Comparison of ENCODE assay signal across 20 cellular contexts in genomic region chr17:56751145-56751743, GRCh38.
DNase-seq lines count a peak whose midpoint lies in the region; ATAC-seq and TF ChIP-seq lines count a peak whose summit lies in the region.
"Had no signal": no experiment of that assay in that cellular context is flagged by ENCODE, and none has a peak within 500 bp of the region (broad histone marks: within the 10 kb centered on the region; RNA-seq: fewer than 3 reads in every experiment).

No MANE protein-coding gene starts in this region.

- no peaks in the 10 kb centered on the region for H3K9me3 ChIP-seq in PC-3 (ENCODE audit: low read length)
- H3K9me3 ChIP-seq in neural progenitor cell (ENCODE audit: low read depth), result no peaks in the 10 kb centered on the region
- H3K9me3 ChIP-seq: gastroesophageal sphincter, suprapubic skin had no signal

- POLR2A ChIA-PET in PC-3 (lab: Charles Lee; ENCODE audit: unreplicated experiment), result no interaction called here

- peaks cover 11% of the 10 kb centered on the region; the same call in 1 of the 2 replicates for H3K4me1 ChIP-seq in PC-3 (ENCODE audit: insufficient read depth, low read length)
- H3K4me1 ChIP-seq in neural progenitor cell, result peaks cover 14% of the 10 kb centered on the region
- H3K4me1 ChIP-seq: gastroesophageal sphincter, parathyroid adenoma, suprapubic skin had no signal

- BruUV-seq in PC-3 (replicated peaks; lab: Mats Ljungman, UMichigan), result no TSS peak

- no peak for TF ChIP-seq POLR2A in erythroblast (IDR thresholded peaks at IDR 0.05; ENCODE audit: low read length)

- H3K4me3 ChIP-seq in PC-3 (ENCODE audit: low read length), result no peak overlapping the region
- no peak overlapping the region for H3K4me3 ChIP-seq in neural progenitor cell
- H3K4me3 ChIP-seq: gastroesophageal sphincter, suprapubic skin had no signal

- H3K9me3 Mint-ChIP-seq in dendritic cell treated with granulocyte-macrophage colony-stimulating factor and Interleukin-4, amounts not matched to agents 40 ng/mL and 50 ng/mL, for 4 days, result no peaks in the 10 kb centered on the region
- H3K9me3 Mint-ChIP-seq in neural progenitor cell, result peaks cover 6% of the 10 kb centered on the region
- H3K9me3 Mint-ChIP-seq in activated CD4-positive, alpha-beta T cell treated with anti-CD3 and anti-CD28 coated beads, Interleukin-2, amount 10 ng/mL, durations not matched to agents 24 days and 14 days, result no peaks in the 10 kb centered on the region

- in situ Hi-C loops in ACHN (cut with HindIII; ENCODE audit: low pct_ligation_motif_present, low pct_unique_long_range_greater_than_20kb, low sequenced_read_pairs), result no loop called here

- H3K36me3 Mint-ChIP-seq in dendritic cell treated with granulocyte-macrophage colony-stimulating factor and Interleukin-4, amounts not matched to agents 40 ng/mL and 50 ng/mL, for 4 days (ENCODE audit: low read depth), result no peaks in the 10 kb centered on the region
- no peaks in the 10 kb centered on the region for H3K36me3 Mint-ChIP-seq in neural progenitor cell
- no peaks in the 10 kb centered on the region for H3K36me3 Mint-ChIP-seq in activated CD4-positive, alpha-beta T cell treated with anti-CD3 and anti-CD28 coated beads, Interleukin-2, amount 10 ng/mL, durations not matched to agents 24 days and 14 days (ENCODE audit: low read depth)

- H3K4me2 ChIP-seq in PC-3 (ENCODE audit: low read length) (no peak overlapping the region), neural progenitor cell (no peak overlapping the region)

- intact Hi-C loops in PC-3 (cut with micrococcal nuclease), result loop anchor here (1.0 kb wide), 2 partner anchors 21 to 29 kb away; no protein-coding TSS in a partner anchor
- intact Hi-C loops in dendritic cell treated with granulocyte-macrophage colony-stimulating factor and Interleukin-4, amounts not matched to agents 40 ng/mL and 50 ng/mL, for 4 days (cut with micrococcal nuclease), result no loop called here
- intact Hi-C loops in activated CD4-positive, alpha-beta T cell treated with anti-CD3 and anti-CD28 coated beads, Interleukin-2, amount 10 ng/mL, durations not matched to agents 24 days and 14 days (cut with micrococcal nuclease), result no loop called here

- H2AFZ ChIP-seq in PC-3 (ENCODE audit: low read length) (no peak overlapping the region), neural progenitor cell (replicated peaks) (no peak overlapping the region)
- H2AFZ ChIP-seq: parathyroid adenoma had no signal

- H4K20me1 ChIP-seq in PC-3 (ENCODE audit: low read length) (no peaks in the 10 kb centered on the region), neural progenitor cell (ENCODE audit: low read depth) (no peaks in the 10 kb centered on the region)

- H3F3A ChIP-seq in PC-3 (ENCODE audit: low read length, unreplicated experiment) (no peaks in the 10 kb centered on the region), neural progenitor cell (ENCODE audit: low read depth) (peaks cover 6% of the 10 kb centered on the region)

- H3K36me3 ChIP-seq in PC-3 (ENCODE audit: low read depth, low read length), result no peaks in the 10 kb centered on the region
- H3K36me3 ChIP-seq in neural progenitor cell, result no peaks in the 10 kb centered on the region
- H3K36me3 ChIP-seq: gastroesophageal sphincter, suprapubic skin had no signal

- H3K9me2 ChIP-seq in PC-3 (replicated peaks; ENCODE audit: low read length), result no peaks in the 10 kb centered on the region

- H3K27ac ChIP-seq in PC-3 (ENCODE audit: low read length) (no peak overlapping the region), neural progenitor cell (no peak overlapping the region)
- H3K27ac ChIP-seq: gastroesophageal sphincter, parathyroid adenoma, suprapubic skin had no signal

- peak overlapping the region; percentile 1 for H3K27ac Mint-ChIP-seq in dendritic cell treated with granulocyte-macrophage colony-stimulating factor and Interleukin-4, amounts not matched to agents 40 ng/mL and 50 ng/mL, for 4 days
- no peak overlapping the region for H3K27ac Mint-ChIP-seq in neural progenitor cell
- no peak overlapping the region for H3K27ac Mint-ChIP-seq in activated CD4-positive, alpha-beta T cell treated with anti-CD3 and anti-CD28 coated beads, Interleukin-2, amount 10 ng/mL, durations not matched to agents 24 days and 14 days
- H3K27ac Mint-ChIP-seq: B cell had no signal

- ATAC-seq in PC-3, result peak; percentile 74
- ATAC-seq: gastroesophageal sphincter had no signal

- H3K27me3 Mint-ChIP-seq in dendritic cell treated with granulocyte-macrophage colony-stimulating factor and Interleukin-4, amounts not matched to agents 40 ng/mL and 50 ng/mL, for 4 days, result peaks cover 2% of the 10 kb centered on the region
- H3K27me3 Mint-ChIP-seq in neural progenitor cell (ENCODE audit: insufficient read depth, low read depth), result peaks cover 7% of the 10 kb centered on the region
- H3K27me3 Mint-ChIP-seq in activated CD4-positive, alpha-beta T cell treated with anti-CD3 and anti-CD28 coated beads, Interleukin-2, amount 10 ng/mL, durations not matched to agents 24 days and 14 days, result no peaks in the 10 kb centered on the region

- CTCF ChIA-PET in PC-3 (lab: Charles Lee), result interaction anchor here (0.5 to 1.2 kb wide), 4 partner anchors 21 to 153 kb away, joined by 3 to 4 read pairs (median 4); no protein-coding TSS in a partner anchor

- H3K27me3 ChIP-seq in PC-3 (ENCODE audit: low read length) (no peaks in the 10 kb centered on the region), neural progenitor cell (no peaks in the 10 kb centered on the region)

- H3K4me1 Mint-ChIP-seq in dendritic cell treated with granulocyte-macrophage colony-stimulating factor and Interleukin-4, amounts not matched to agents 40 ng/mL and 50 ng/mL, for 4 days (ENCODE audit: low read depth), result peaks cover 20% of the 10 kb centered on the region
- H3K4me1 Mint-ChIP-seq in neural progenitor cell, result peaks cover 42% of the 10 kb centered on the region
- H3K4me1 Mint-ChIP-seq in activated CD4-positive, alpha-beta T cell treated with anti-CD3 and anti-CD28 coated beads, Interleukin-2, amount 10 ng/mL, durations not matched to agents 24 days and 14 days, result peaks cover 35% of the 10 kb centered on the region
- H3K4me1 Mint-ChIP-seq: B cell had no signal

- DNase-seq in ELR (ENCODE audit: low read depth) (peak; percentile 38), PC-3 (peak; percentile 5), neural progenitor cell (ENCODE audit: low spot score) (no peak), erythroblast (lab: John Stamatoyannopoulos, UW) (no peak), ACHN (no peak)
- DNase-seq in activated CD4-positive, alpha-beta T cell treated with anti-CD3 and anti-CD28 coated beads, Interleukin-2, amount 10 ng/mL, durations not matched to agents 24 days and 14 days, result no peak
- DNase-seq: caudate nucleus; DMS 273 treated with DMSO at 0.1 percent for 48 hours; GOT3; Karpas-422; NCI-H1417 treated with DMSO at 0.1 percent for 48 hours; NCI-H226; RPMI8226; stimulated activated CD4-positive, alpha-beta T cell treated with anti-CD3 and anti-CD28 coated beads, Interleukin-4, amount 100 ng/mL, for 24 hours; SW 1271 had no signal

- H3K9ac ChIP-seq in PC-3 (ENCODE audit: low read length) (no peak overlapping the region), neural progenitor cell (no peak overlapping the region)
- H3K9ac ChIP-seq: parathyroid adenoma had no signal

- H3K79me2 ChIP-seq in PC-3 (ENCODE audit: low read length) (no peaks in the 10 kb centered on the region), neural progenitor cell (ENCODE audit: low read depth) (no peaks in the 10 kb centered on the region)
- H3K79me2 ChIP-seq: parathyroid adenoma had no signal

- no peak overlapping the region for H3K4me3 Mint-ChIP-seq in dendritic cell treated with granulocyte-macrophage colony-stimulating factor and Interleukin-4, amounts not matched to agents 40 ng/mL and 50 ng/mL, for 4 days
- no peak overlapping the region for H3K4me3 Mint-ChIP-seq in neural progenitor cell
- no peak overlapping the region for H3K4me3 Mint-ChIP-seq in activated CD4-positive, alpha-beta T cell treated with anti-CD3 and anti-CD28 coated beads, Interleukin-2, amount 10 ng/mL, durations not matched to agents 24 days and 14 days
- H3K4me3 Mint-ChIP-seq: B cell had no signal

- TF ChIP-seq CTCF in PC-3 (conservative IDR thresholded peaks at IDR 0.05; ENCODE audit: low read depth, low read length) (peak; percentile 52; the same call in 1 of the 2 replicates), neural progenitor cell (IDR thresholded peaks at IDR 0.05) (peak; percentile 19)

Comparison
In these comparisons a context has a peak if more than half of its experiments do, and no peak if none do; other contexts are left out.
1. DNase-seq: peak in ELR (single experiment) and PC-3 (single experiment); none in neural progenitor cell (single experiment), erythroblast (0 of 2), activated CD4-positive, alpha-beta T cell treated with anti-CD3 and anti-CD28 coated beads, Interleukin-2, amount 10 ng/mL, durations not matched to agents 24 days and 14 days (single experiment) and ACHN (single experiment).